In the genomic region with DNA sequence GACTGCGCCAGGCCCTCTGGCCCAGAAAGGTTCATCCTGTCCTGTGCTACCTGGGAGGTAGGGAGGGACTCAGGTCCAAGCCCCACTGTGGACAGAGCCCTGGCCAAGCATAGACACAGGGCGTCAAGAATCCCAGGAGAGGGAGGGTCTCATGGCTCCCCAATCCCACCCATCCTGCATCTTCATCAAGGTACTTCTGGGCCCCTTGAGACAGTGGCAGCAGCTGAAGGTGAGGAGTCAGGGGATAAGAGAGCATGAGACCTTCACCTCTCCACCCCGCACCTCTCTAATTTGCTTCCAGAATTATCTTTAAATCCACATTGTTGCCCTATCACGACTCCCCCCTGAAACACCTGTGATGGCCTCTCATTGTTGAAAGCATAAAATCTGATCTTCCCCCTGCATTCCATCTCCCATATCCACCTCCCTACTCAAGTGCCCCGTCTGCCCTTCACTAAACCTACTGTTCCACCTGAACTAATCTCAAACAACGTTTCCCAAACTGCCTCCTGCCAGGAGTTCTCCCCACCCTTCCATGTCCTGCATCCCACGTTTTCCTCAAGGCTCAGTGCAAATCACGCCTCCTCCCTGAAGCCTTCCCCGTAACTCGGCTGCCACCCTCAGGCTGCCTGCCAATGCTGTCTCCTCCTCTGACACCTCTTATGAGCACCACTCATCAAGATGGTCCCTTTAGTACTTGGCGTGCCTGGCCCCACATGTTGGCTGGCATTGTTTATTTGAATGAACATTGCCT, we compare ENCODE assay signal across 9 cellular contexts. TPM values are rescaled to one million over a fixed set of nuclear protein-coding genes. Genes with fewer than 3 reads are reported as not detected.
DNase-seq lines count a peak whose midpoint lies in the region; ATAC-seq and TF ChIP-seq lines count a peak whose summit lies in the region.
"Had no signal": no experiment of that assay in that cellular context is flagged by ENCODE, and none has a peak within 500 bp of the region (broad histone marks: within the 10 kb centered on the region; RNA-seq: fewer than 3 reads in every experiment).

No MANE protein-coding gene starts in this region.

- no peak overlapping the region for H3K4me2 ChIP-seq in MM.1S (ENCODE audit: low read depth, low read length)

- peaks cover 6% of the 10 kb centered on the region for H3K27me3 ChIP-seq in foreskin keratinocyte
- H3K27me3 ChIP-seq in MM.1S (replicated peaks; ENCODE audit: insufficient read depth, low read length), result peaks cover 26% of the 10 kb centered on the region; the same call in 1 of the 2 replicates
- H3K27me3 ChIP-seq: vagina had no signal

- peak; percentile 38 for DNase-seq in DMS153 (lab: John Stamatoyannopoulos, UW)
- no peak for DNase-seq in DMS153 treated with DMSO at 0.1 percent for 48 hours (lab: John Stamatoyannopoulos, UW; ENCODE audit: unreplicated experiment)
- peak; percentile 10 for DNase-seq in OCI-M1 (lab: John Stamatoyannopoulos, UW)
- peak in 1 of 2 donors; percentile 36 for DNase-seq in foreskin keratinocyte
- no peak for DNase-seq in retinal pigment epithelial cell (ENCODE audit: low read depth)
- DNase-seq in SKM-1 (lab: John Stamatoyannopoulos, UW; ENCODE audit: unreplicated experiment), result no peak
- DNase-seq in MM.1S, result no peak
- DNase-seq in OCI-M2 (lab: John Stamatoyannopoulos, UW; ENCODE audit: unreplicated experiment), result no peak

- no peaks in the 10 kb centered on the region for H4K20me1 ChIP-seq in MM.1S (ENCODE audit: insufficient read depth, low read length)

- H3K4me3 ChIP-seq in retinal pigment epithelial cell (ENCODE audit: low read length) (no peak overlapping the region), MM.1S (ENCODE audit: low read length) (no peak overlapping the region)
- H3K4me3 ChIP-seq: vagina had no signal

- H2AFZ ChIP-seq in MM.1S (ENCODE audit: low read length), result no peak overlapping the region

- H3F3A ChIP-seq in MM.1S (ENCODE audit: insufficient read depth, low read length), result no peaks in the 10 kb centered on the region

- no peak overlapping the region for H3K9ac ChIP-seq in MM.1S (ENCODE audit: low read length)

- H3K9me2 ChIP-seq in MM.1S (replicated peaks; ENCODE audit: insufficient read depth, low read length), result no peaks in the 10 kb centered on the region

- H3K27ac ChIP-seq in foreskin keratinocyte, result no peak overlapping the region
- H3K27ac ChIP-seq in MM.1S (ENCODE audit: low read length), result no peak overlapping the region

- TF ChIP-seq CTCF in foreskin keratinocyte (conservative IDR thresholded peaks at IDR 0.05) (peak; percentile 69), retinal pigment epithelial cell (conservative IDR thresholded peaks at IDR 0.05; ENCODE audit: low read depth, low read length) (peak; percentile 67), MM.1S (IDR thresholded peaks at IDR 0.05; ENCODE audit: low read length) (no peak)

- H3K4me1 ChIP-seq in foreskin keratinocyte (peaks cover 9% of the 10 kb centered on the region), MM.1S (ENCODE audit: low read length) (no peaks in the 10 kb centered on the region)

- H3K79me2 ChIP-seq in MM.1S (ENCODE audit: low read length), result no peaks in the 10 kb centered on the region

- no peak for ATAC-seq in foreskin keratinocyte

- no peaks in the 10 kb centered on the region for H3K9me3 ChIP-seq in MM.1S (replicated peaks; ENCODE audit: insufficient read depth, low read length)
- H3K9me3 ChIP-seq: vagina had no signal

- no peaks in the 10 kb centered on the region for H3K36me3 ChIP-seq in MM.1S (replicated peaks; ENCODE audit: insufficient read depth, low read length)
- H3K36me3 ChIP-seq: vagina had no signal

RNA-seq across cellular contexts. Expression of a gene that starts 27.1 kb away (rescaled TPM):
- 500 and 580 TPM in 2 replicates for total RNA-seq in foreskin keratinocyte
- 561 and 630 TPM in 2 replicates for polyA plus RNA-seq in foreskin keratinocyte

RNA-seq across cellular contexts. Expression of a gene that starts 30.3 kb away (rescaled TPM):
- 349 and 368 TPM in 2 replicates for total RNA-seq in foreskin keratinocyte
- 95.2 and 110 TPM in 2 replicates for polyA plus RNA-seq in foreskin keratinocyte

Comparison
In these comparisons a context has a peak if more than half of its experiments do, and no peak if none do; other contexts are left out.
1. DNase-seq: peak in DMS153 (single experiment) and OCI-M1 (single experiment); none in DMS153 treated with DMSO at 0.1 percent for 48 hours (single experiment), retinal pigment epithelial cell (single experiment), SKM-1 (single experiment), MM.1S (single experiment) and OCI-M2 (single experiment).